In the genomic region with DNA sequence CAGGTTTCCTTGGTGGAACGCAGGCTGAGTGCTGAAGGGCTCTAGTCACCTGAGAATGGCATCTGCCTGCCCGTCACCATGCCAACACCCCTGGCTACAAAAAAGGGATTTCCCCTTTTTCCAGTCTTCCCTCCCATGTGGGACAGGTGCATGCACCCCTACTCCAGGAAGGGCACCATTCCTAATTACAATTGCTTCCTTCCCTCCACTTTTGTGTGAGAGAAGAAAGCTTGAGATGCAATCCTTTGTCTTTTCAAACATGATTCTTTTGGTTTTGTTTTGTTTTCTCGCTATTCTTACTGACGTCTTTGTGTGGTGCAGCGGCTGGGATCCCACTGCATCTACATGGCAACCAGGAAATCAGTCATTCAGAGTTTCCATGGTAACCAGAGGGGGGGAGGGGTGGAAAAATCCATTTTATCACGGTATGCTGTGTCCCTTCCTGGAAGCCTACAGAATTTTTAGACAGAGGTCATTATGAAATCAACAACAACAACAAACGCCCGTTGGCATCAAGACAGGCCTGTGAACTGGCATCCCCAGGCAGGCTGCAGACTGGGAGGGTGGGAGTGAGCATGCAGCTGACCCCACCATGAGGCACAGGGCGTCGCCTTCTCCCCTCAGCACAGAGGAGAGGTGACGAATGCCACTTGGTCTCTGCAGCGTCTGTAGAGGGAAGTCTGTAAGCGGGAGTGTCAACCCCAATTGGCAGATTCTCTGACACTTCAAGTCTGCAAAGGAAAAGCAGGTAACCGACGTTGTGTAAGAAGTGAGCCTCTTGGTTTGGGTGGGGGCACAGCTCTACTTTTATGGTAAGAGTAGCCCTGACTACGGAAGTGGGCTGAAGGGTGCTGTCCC, we compare ENCODE assay signal across 8 cellular contexts. TPM values are rescaled to one million over a fixed set of nuclear protein-coding genes. Genes with fewer than 3 reads are reported as not detected.
DNase-seq lines count a peak whose midpoint lies in the region; ATAC-seq and TF ChIP-seq lines count a peak whose summit lies in the region.

No MANE protein-coding gene starts in this region.

- H3K4me1 ChIP-seq in ascending aorta (no peaks in the 10 kb centered on the region), prostate gland (replicated peaks) (no peaks in the 10 kb centered on the region)

- peaks cover 0 to 5% (median under 1%) of the 10 kb centered on the region in 6 donors for H3K9me3 Mint-ChIP-seq in immature natural killer cell

- H3K9me3 ChIP-seq in KOPT-K1 (ENCODE audit: insufficient read depth, low read length, poor library complexity, severe bottlenecking) (peaks cover 9% of the 10 kb centered on the region), ascending aorta (no peaks in the 10 kb centered on the region), prostate gland (no peaks in the 10 kb centered on the region)

- H3K27me3 ChIP-seq in ascending aorta (no peaks in the 10 kb centered on the region), prostate gland (replicated peaks; ENCODE audit: insufficient read depth) (no peaks in the 10 kb centered on the region)

- TF ChIP-seq CTCF in ascending aorta (IDR thresholded peaks at IDR 0.05) (no peak), prostate gland (IDR thresholded peaks at IDR 0.05) (no peak)

- peak overlapping the region; percentile 78 to 93 (median 80) for H3K4me3 Mint-ChIP-seq in immature natural killer cell

- H3K27ac ChIP-seq in KOPT-K1 (ENCODE audit: low read depth, low read length, poor library complexity, severe bottlenecking) (peak overlapping the region; percentile 94), ascending aorta (peak overlapping the region in 1 of 2 donors; percentile 47), prostate gland (no peak overlapping the region)

- H3K27me3 Mint-ChIP-seq in immature natural killer cell (ENCODE audit: low read depth in 3 of 3) = peaks cover 24 to 31% (median 27%) of the 10 kb centered on the region in 3 donors

- intact Hi-C loops in ascending aorta (cut with DNase I) (no loop called here), prostate gland (cut with DNase I) (no loop called here)

- TF ChIP-seq POLR2A in prostate gland (IDR thresholded peaks at IDR 0.05) = no peak

- 43% methylated on average over 16 of the region's 16 CpGs for WGBS in prostate gland

- H3K27ac Mint-ChIP-seq in immature natural killer cell = peak overlapping the region; percentile 99 to 100 (median 100)

- no peaks in the 10 kb centered on the region for H3K36me3 ChIP-seq in KOPT-K1 (ENCODE audit: insufficient read depth, low read length)
- no peaks in the 10 kb centered on the region for H3K36me3 ChIP-seq in ascending aorta
- H3K36me3 ChIP-seq in prostate gland = no peaks in the 10 kb centered on the region

- DNase-seq in DMS79 treated with DMSO at 0.1 percent for 48 hours (lab: John Stamatoyannopoulos, UW) (peak; percentile 97), T-helper 2 cell (peak; percentile 40 to 99 (median 83)), ascending aorta (ENCODE audit: low spot score in 2 of 2) (peak; percentile 36 to 75), immature natural killer cell (peak; percentile 96 to 98 (median 97)), prostate gland (ENCODE audit: low spot score) (no peak)
- DNase-seq in stimulated activated CD4-positive, alpha-beta T cell treated with anti-CD3 and anti-CD28 coated beads, Interleukin-12 subunit alpha, Interleukin-12 subunit beta, amount 100 ng/mL, for 24 hours (ENCODE audit: low read depth in 2 of 2) = peak; percentile 69 to 76

- H3K4me3 ChIP-seq in ascending aorta = peak overlapping the region in 1 of 2 donors; percentile 15
- no peak overlapping the region for H3K4me3 ChIP-seq in prostate gland

- peaks cover 5 to 11% (median 5%) of the 10 kb centered on the region in 3 donors for H3K36me3 Mint-ChIP-seq in immature natural killer cell

- peak; percentile 78 for ATAC-seq in GM21447 (IDR thresholded peaks at IDR 0.05; ENCODE audit: unreplicated experiment)

- peaks cover 86 to 97% of the 10 kb centered on the region in 2 donors for H3K4me1 Mint-ChIP-seq in immature natural killer cell

RNA-seq across cellular contexts. Expression of gene GNG2, which starts 13.6 kb away (rescaled TPM):
- total RNA-seq in ascending aorta (11.4 TPM), prostate gland (100 to 1,000 TPM in 1 of 2 donors, 1 to 10 TPM in 1; 2.7 to 120 TPM)
- polyA plus RNA-seq in immature natural killer cell = 100 to 1,000 TPM; 391 to 466 (median 462) TPM
